In the genomic region with DNA sequence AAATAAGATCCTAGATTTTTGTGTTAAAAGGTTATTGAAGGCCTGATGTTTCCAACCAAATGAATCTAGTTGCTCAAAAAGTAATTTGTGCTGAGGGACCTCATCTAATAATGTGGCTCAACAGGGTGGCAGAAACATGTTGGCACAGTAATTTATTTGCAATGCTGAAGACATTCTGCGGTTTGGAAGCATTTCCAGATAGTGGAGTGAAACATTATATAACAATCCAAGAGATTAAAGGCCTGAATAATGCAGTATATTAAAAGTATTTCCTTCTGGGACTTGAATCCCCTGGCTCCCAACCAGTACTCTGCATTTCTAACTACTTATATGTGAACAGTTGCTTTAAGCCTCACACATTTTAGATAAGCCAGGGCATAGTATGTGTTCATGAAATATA, we compare ENCODE assay signal across 17 cellular contexts. TPM values are rescaled to one million over a fixed set of nuclear protein-coding genes. Genes with fewer than 3 reads are reported as not detected.
DNase-seq lines count a peak whose midpoint lies in the region; TF ChIP-seq lines count a peak whose summit lies in the region.
"Had no signal": no experiment of that assay in that cellular context is flagged by ENCODE, and none has a peak within 500 bp of the region (broad histone marks: within the 10 kb centered on the region; RNA-seq: fewer than 3 reads in every experiment).

No MANE protein-coding gene starts in this region.

- no peaks in the 10 kb centered on the region for H3K4me1 ChIP-seq in prostate gland (replicated peaks)
- peaks cover 5% of the 10 kb centered on the region for H3K4me1 ChIP-seq in vagina

- DNase-seq in Daoy (ENCODE audit: low read depth) (peak; percentile 57), NCI-H1048 (lab: John Stamatoyannopoulos, UW) (peak; percentile 67), dedifferentiated amniotic fluid mesenchymal stem cell (ENCODE audit: extremely low spot score) (peak; percentile 67), prostate gland (ENCODE audit: low spot score) (peak; percentile 35), dorsolateral prefrontal cortex (no peak), cerebellum (ENCODE audit: low spot score) (no peak), vagina (ENCODE audit: extremely low spot score in 2 of 2) (no peak)
- DNase-seq in activated CD4-positive, alpha-beta T cell treated with anti-CD3 and anti-CD28 coated beads, Interleukin-2, amount 50 U/mL, for 4 hours, result no peak
- DNase-seq: CD4-positive, alpha-beta T cell; head of caudate nucleus; kidney glomerular epithelial cell; naive thymus-derived CD8-positive, alpha-beta T cell; NCI-H774; stimulated activated CD4-positive, alpha-beta T cell treated with anti-CD3 and anti-CD28 coated beads, Interleukin-4, amount 100 ng/mL, for 24 hours; stimulated activated naive B cell treated with anti-CD40 and anti-IgM and Interleukin-4, amounts not matched to agents 10 μg/mL and 1 μg/mL and 100 μg/mL, for 72 hours had no signal

- TF ChIP-seq POLR2A in prostate gland (IDR thresholded peaks at IDR 0.05) (no peak), vagina (IDR thresholded peaks at IDR 0.05) (no peak)

- H3K27ac ChIP-seq in prostate gland (no peak overlapping the region), dorsolateral prefrontal cortex (no peak overlapping the region), vagina (no peak overlapping the region)
- H3K27ac ChIP-seq: SJCRH30, VCaP had no signal

- H3K36me3 ChIP-seq in prostate gland (no peaks in the 10 kb centered on the region), vagina (no peaks in the 10 kb centered on the region)
- H3K36me3 ChIP-seq: SJCRH30 had no signal

- TF ChIP-seq CTCF in prostate gland (IDR thresholded peaks at IDR 0.05) (no peak), dorsolateral prefrontal cortex (IDR thresholded peaks at IDR 0.05 in 54 of 56, conservative IDR thresholded peaks at IDR 0.05 in 2 of 56; ENCODE audit: low read depth in 1 of 56, partially characterized antibody in 56 of 56) (no peak), vagina (IDR thresholded peaks at IDR 0.05) (no peak)

- 21% methylated on average over 1 of the region's 1 CpG for WGBS in prostate gland

- H3K4me3 ChIP-seq in prostate gland (no peak overlapping the region), dorsolateral prefrontal cortex (no peak overlapping the region), vagina (no peak overlapping the region)
- H3K4me3 ChIP-seq: SJCRH30 had no signal

- H3K9me3 ChIP-seq in prostate gland (no peaks in the 10 kb centered on the region), vagina (no peaks in the 10 kb centered on the region)
- H3K9me3 ChIP-seq: SJCRH30 had no signal

- H3K27me3 ChIP-seq in prostate gland (replicated peaks; ENCODE audit: insufficient read depth) (no peaks in the 10 kb centered on the region), dorsolateral prefrontal cortex (no peaks in the 10 kb centered on the region), vagina (no peaks in the 10 kb centered on the region)
- H3K27me3 ChIP-seq: SJCRH30 had no signal

- intact Hi-C loops in prostate gland (cut with DNase I) (no loop called here), dorsolateral prefrontal cortex (cut with DNase I) (no loop called here), vagina (cut with DNase I) (no loop called here)

RNA-seq across cellular contexts. Expression of a gene that starts 25.9 kb away (rescaled TPM):
- total RNA-seq in Daoy (2014; rRNA removed; shearing (Covaris generic)), result not detected in 2 replicates
- total RNA-seq in prostate gland, result 100 to 1,000 TPM in 1 of 2 donors, 10 to 100 TPM in 1; 16.8 to 427 TPM
- total RNA-seq in dorsolateral prefrontal cortex, result 100 to 1,000 TPM in 3 of 120 experiments, 10 to 100 TPM in 117; 18.5 to 112 (median 47.3) TPM
- 2.5 TPM for total RNA-seq in cerebellum
- total RNA-seq in vagina, result 126 TPM

Comparison
In these comparisons a context has a peak if more than half of its experiments do, and no peak if none do; other contexts are left out.
1. DNase-seq: peak in Daoy (single experiment), NCI-H1048 (single experiment), dedifferentiated amniotic fluid mesenchymal stem cell (single experiment) and prostate gland (single experiment); none in dorsolateral prefrontal cortex (0 of 10), cerebellum (single experiment), vagina (0 of 2) and activated CD4-positive, alpha-beta T cell treated with anti-CD3 and anti-CD28 coated beads, Interleukin-2, amount 50 U/mL, for 4 hours (0 of 2).